Comparison of ENCODE assay signal across 8 cellular contexts in the genomic region with DNA sequence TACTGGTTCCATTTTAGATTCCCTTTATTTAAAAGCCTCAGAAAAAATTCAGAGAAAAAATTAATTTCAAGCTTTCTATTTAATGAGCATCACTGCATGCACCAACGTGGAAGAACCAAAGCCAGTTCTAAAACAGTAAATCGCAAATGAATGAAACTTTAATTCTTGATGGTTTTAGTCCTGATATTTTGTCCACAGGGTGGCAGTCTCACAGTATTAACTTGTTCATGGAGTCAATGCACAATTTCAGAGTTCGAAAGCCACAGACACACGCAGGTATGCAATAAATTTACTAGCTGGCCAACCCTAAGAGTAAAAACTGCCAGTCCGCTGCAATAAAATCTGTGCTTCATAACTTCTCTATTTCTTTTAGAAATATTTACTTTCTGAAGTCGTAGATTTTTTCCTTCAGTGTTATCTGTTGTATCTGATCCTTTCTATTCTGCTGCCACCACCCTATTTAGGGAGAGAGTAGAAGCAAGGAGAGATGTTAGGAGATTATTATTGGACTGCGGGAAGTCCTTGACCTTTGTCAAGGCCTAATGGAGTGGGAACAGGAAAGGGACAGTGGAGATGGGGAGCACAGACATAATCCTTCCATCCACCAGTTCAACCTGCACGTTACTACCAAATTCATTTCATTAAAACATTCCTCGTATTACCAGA. TPM values are rescaled to one million over a fixed set of nuclear protein-coding genes. Genes with fewer than 3 reads are reported as not detected.
DNase-seq lines count a peak whose midpoint lies in the region; ATAC-seq and TF ChIP-seq lines count a peak whose summit lies in the region.

No MANE protein-coding gene starts in this region.

- peak overlapping the region in 1 of 2 donors; percentile 34 for H3K9ac ChIP-seq in liver (ENCODE audit: low read depth in 1 of 2, low read length in 2 of 2)

- TF ChIP-seq POLR2A in testis (IDR thresholded peaks at IDR 0.05) = no peak

- no peaks in the 10 kb centered on the region for H3K27me3 ChIP-seq in liver (ENCODE audit: control insufficient read depth in 4 of 4, insufficient read depth in 4 of 4, low read length in 3 of 4)
- H3K27me3 ChIP-seq in testis = no peaks in the 10 kb centered on the region

- H3K9me3 ChIP-seq in HEK293 (ENCODE audit: control insufficient read depth, insufficient read depth, low read depth, low read length) (no peaks in the 10 kb centered on the region), liver (ENCODE audit: control insufficient read depth in 4 of 4, low read length in 3 of 4) (no peaks in the 10 kb centered on the region), testis (no peaks in the 10 kb centered on the region)

- no peak overlapping the region for H3K27ac ChIP-seq in HEK293 (ENCODE audit: extremely low read depth, low read depth, low read length)
- peak overlapping the region; percentile 88 to 90 for H3K27ac ChIP-seq in liver (ENCODE audit: low read depth in 1 of 2, low read length in 2 of 2)
- peak overlapping the region in 1 of 2 donors; percentile 7 for H3K27ac ChIP-seq in testis

- H3K4me3 ChIP-seq in HEK293 (ENCODE audit: low read depth, low read length) = no peak overlapping the region
- no peak overlapping the region for H3K4me3 ChIP-seq in cardiac fibroblast (replicated peaks in 1 of 2; ENCODE audit: low read depth in 2 of 2, low read length in 2 of 2)
- peak overlapping the region in 1 of 3 donors; percentile 13 for H3K4me3 ChIP-seq in liver (ENCODE audit: low read depth in 1 of 3, low read length in 3 of 3)
- H3K4me3 ChIP-seq in testis = no peak overlapping the region

- DNase-seq in NCI-H1417 (lab: John Stamatoyannopoulos, UW) (peak; percentile 4 to 56 (median 36)), NCI-H1417 treated with DMSO at 0.1 percent for 48 hours (lab: John Stamatoyannopoulos, UW) (no peak), RPMI8226 (peak; percentile 56), cardiac fibroblast (ENCODE audit: low read depth in 2 of 2) (peak; percentile 65 to 72), testis (peak; percentile 51)

- CTCF ChIA-PET in HEK293 (lab: Yijun Ruan, JAX) = interaction anchor here (0.6 to 2.6 kb wide), 26 partner anchors 10 to 1030 kb away, joined by 3 to 16 read pairs (median 4); no protein-coding TSS in a partner anchor

- TF ChIP-seq RAD21 in liver (IDR thresholded peaks at IDR 0.05) = peak; percentile 70 to 77

- no peaks in the 10 kb centered on the region for H3K36me3 ChIP-seq in HEK293 (ENCODE audit: control insufficient read depth in 2 of 2, insufficient read depth in 1 of 2, low read length in 2 of 2)
- H3K36me3 ChIP-seq in liver (ENCODE audit: control insufficient read depth in 4 of 4, insufficient read depth in 3 of 4, low read depth in 1 of 4, low read length in 3 of 4) = no peaks in the 10 kb centered on the region
- H3K36me3 ChIP-seq in testis (ENCODE audit: low read depth, missing control alignments) = no peaks in the 10 kb centered on the region

- TF ChIP-seq CTCF in HEK293 (tag by site-specific recombination; IDR thresholded peaks at IDR 0.05) = 0 out of 2 replicates have a peak, but pooled peaks have one; percentile 12
- TF ChIP-seq CTCF in cardiac fibroblast (IDR thresholded peaks at IDR 0.05; ENCODE audit: low read depth, low read length) = peak; percentile 35
- TF ChIP-seq CTCF in liver (IDR thresholded peaks at IDR 0.05; ENCODE audit: low read depth, low read length, missing input control) = peak; percentile 47
- peak; percentile 24 to 52 (median 48) for TF ChIP-seq CTCF in testis (IDR thresholded peaks at IDR 0.05)

- no peak for ATAC-seq in HG02759 (IDR thresholded peaks at IDR 0.05; ENCODE audit: unreplicated experiment)

- WGBS in liver = 35% methylated on average over 9 of the region's 9 CpGs
- 42 to 61% methylated on average over 9 of the region's 9 CpGs for WGBS in testis, 2 donors

- peaks cover 3% of the 10 kb centered on the region; the same call in 1 of the 2 replicates for H3K4me1 ChIP-seq in HEK293 (ENCODE audit: control insufficient read depth, insufficient read depth, low read length)
- H3K4me1 ChIP-seq in liver (ENCODE audit: control insufficient read depth in 4 of 4, insufficient read depth in 4 of 4, low read length in 3 of 4) = peaks cover 10 to 65% (median 46%) of the 10 kb centered on the region in 4 donors
- H3K4me1 ChIP-seq in testis = peaks cover 33% of the 10 kb centered on the region

- intact Hi-C loops in testis (cut with DNase I; ENCODE audit: low total_unique reads) = no loop called here

- POLR2A ChIA-PET in HEK293 (lab: Yijun Ruan, JAX) = interaction anchor here (0.6 kb wide), 1 partner anchor 159 kb away, joined by 5 read pairs; no protein-coding TSS in a partner anchor

TF ChIP-seq in HEK293, 187 proteins besides CTCF, POLR2A, EP300 and RAD21 (continues in another document):
- no peak for TF ChIP-seq ZNF2 (tag by site-specific recombination; IDR thresholded peaks at IDR 0.05)
- no peak for TF ChIP-seq SETDB1 (IDR thresholded peaks at IDR 0.05; ENCODE audit: insufficient read length, low read length)
- no peak for TF ChIP-seq ZNF510 (tag by site-specific recombination; IDR thresholded peaks at IDR 0.05; ENCODE audit: insufficient replicate concordance)
- TF ChIP-seq, protein P1, sequence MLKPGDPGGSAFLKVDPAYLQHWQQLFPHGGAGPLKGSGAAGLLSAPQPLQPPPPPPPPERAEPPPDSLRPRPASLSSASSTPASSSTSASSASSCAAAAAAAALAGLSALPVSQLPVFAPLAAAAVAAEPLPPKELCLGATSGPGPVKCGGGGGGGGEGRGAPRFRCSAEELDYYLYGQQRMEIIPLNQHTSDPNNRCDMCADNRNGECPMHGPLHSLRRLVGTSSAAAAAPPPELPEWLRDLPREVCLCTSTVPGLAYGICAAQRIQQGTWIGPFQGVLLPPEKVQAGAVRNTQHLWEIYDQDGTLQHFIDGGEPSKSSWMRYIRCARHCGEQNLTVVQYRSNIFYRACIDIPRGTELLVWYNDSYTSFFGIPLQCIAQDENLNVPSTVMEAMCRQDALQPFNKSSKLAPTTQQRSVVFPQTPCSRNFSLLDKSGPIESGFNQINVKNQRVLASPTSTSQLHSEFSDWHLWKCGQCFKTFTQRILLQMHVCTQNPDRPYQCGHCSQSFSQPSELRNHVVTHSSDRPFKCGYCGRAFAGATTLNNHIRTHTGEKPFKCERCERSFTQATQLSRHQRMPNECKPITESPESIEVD (tag by site-specific recombination; IDR thresholded peaks at IDR 0.05) = peak; percentile 37; the same call in 1 of the 2 replicates
- TF ChIP-seq GLI4 (tag by site-specific recombination; IDR thresholded peaks at IDR 0.05) = no peak
- no peak for TF ChIP-seq ZNF302 (tag by site-specific recombination; IDR thresholded peaks at IDR 0.05; ENCODE audit: low read depth)
- no peak for TF ChIP-seq PRDM1 (tag by site-specific recombination; IDR thresholded peaks at IDR 0.05)
- TF ChIP-seq ZNF791 (tag by site-specific recombination; IDR thresholded peaks at IDR 0.05) = no peak

TF ChIP-seq in liver, 16 proteins besides CTCF, POLR2A, EP300 and RAD21 (continues in another document):
- TF ChIP-seq, protein P2, sequence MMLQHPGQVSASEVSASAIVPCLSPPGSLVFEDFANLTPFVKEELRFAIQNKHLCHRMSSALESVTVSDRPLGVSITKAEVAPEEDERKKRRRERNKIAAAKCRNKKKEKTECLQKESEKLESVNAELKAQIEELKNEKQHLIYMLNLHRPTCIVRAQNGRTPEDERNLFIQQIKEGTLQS (IDR thresholded peaks at IDR 0.05) = no peak
- TF ChIP-seq GABPA (IDR thresholded peaks at IDR 0.05 in 1 of 2, conservative IDR thresholded peaks at IDR 0.05 in 1 of 2) (no peak), YY1 (IDR thresholded peaks at IDR 0.05) (peak; percentile 10), FOXA2 (IDR thresholded peaks at IDR 0.05) (no peak)
- TF ChIP-seq, protein P3, sequence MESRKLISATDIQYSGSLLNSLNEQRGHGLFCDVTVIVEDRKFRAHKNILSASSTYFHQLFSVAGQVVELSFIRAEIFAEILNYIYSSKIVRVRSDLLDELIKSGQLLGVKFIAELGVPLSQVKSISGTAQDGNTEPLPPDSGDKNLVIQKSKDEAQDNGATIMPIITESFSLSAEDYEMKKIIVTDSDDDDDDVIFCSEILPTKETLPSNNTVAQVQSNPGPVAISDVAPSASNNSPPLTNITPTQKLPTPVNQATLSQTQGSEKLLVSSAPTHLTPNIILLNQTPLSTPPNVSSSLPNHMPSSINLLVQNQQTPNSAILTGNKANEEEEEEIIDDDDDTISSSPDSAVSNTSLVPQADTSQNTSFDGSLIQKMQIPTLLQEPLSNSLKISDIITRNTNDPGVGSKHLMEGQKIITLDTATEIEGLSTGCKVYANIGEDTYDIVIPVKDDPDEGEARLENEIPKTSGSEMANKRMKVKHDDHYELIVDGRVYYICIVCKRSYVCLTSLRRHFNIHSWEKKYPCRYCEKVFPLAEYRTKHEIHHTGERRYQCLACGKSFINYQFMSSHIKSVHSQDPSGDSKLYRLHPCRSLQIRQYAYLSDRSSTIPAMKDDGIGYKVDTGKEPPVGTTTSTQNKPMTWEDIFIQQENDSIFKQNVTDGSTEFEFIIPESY (IDR thresholded peaks at IDR 0.05) = no peak

RNA-seq across cellular contexts. Expression of gene WBP4, which starts 7.0 kb away (rescaled TPM):
- total RNA-seq in liver = 1 to 10 TPM; 4.9 to 6.8 TPM
- polyA plus RNA-seq in liver = 1 to 10 TPM; 3.9 to 6.0 TPM
- total RNA-seq in testis = 10 to 100 TPM; 17.9 to 19.8 TPM
- 7.0 TPM for polyA plus RNA-seq in testis (ENCODE audit: insufficient read depth, low read depth, low replicate concordance)

RNA-seq across cellular contexts. Expression of gene ELF1, which starts 35.2 kb away (rescaled TPM):
- total RNA-seq in liver = 10 to 100 TPM; 36.3 to 57.2 TPM
- polyA plus RNA-seq in liver = 10 to 100 TPM; 15.3 to 16.6 TPM
- total RNA-seq in testis = 10 to 100 TPM; 54.8 to 67.5 TPM
- polyA plus RNA-seq in testis (ENCODE audit: insufficient read depth, low read depth, low replicate concordance) = 32.8 TPM
